Comparison of ENCODE assay signal across 8 cellular contexts in the genomic region with DNA sequence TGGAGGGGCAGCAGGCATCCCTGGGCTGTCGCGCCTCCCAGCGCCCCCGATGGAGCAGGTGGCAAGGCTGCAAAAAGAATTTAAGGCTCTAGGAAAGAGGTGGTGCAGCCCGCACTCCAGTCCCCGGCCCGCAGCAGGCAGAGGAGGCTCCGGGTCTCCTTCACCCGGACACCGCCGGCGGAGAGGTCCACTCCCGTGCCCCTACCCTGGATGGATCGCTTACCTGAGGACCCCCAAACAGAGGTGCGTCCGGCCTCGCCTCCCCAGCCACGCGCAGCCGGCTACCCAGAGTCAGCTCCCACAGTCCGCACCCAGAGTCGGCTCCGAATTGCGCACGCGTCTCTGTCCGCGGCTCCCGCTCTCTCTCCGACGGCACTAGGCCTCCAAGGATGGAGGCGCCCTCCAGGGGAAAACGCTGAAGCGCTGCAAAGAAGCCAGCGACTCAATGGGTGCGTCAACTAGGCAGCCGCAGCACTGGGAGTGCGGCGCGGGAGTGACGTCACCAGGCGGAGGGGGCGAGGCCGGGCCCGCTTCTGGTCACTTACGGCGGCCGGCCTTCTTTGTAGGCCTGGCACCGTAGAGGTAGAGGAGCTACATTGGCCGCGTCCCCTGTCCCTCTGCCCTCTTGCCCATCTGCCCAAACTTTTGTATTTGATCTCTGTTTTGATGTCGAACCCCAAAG. TPM values are rescaled to one million over a fixed set of nuclear protein-coding genes. Genes with fewer than 3 reads are reported as not detected.
DNase-seq lines count a peak whose midpoint lies in the region; ATAC-seq and TF ChIP-seq lines count a peak whose summit lies in the region.

A gene with protein sequence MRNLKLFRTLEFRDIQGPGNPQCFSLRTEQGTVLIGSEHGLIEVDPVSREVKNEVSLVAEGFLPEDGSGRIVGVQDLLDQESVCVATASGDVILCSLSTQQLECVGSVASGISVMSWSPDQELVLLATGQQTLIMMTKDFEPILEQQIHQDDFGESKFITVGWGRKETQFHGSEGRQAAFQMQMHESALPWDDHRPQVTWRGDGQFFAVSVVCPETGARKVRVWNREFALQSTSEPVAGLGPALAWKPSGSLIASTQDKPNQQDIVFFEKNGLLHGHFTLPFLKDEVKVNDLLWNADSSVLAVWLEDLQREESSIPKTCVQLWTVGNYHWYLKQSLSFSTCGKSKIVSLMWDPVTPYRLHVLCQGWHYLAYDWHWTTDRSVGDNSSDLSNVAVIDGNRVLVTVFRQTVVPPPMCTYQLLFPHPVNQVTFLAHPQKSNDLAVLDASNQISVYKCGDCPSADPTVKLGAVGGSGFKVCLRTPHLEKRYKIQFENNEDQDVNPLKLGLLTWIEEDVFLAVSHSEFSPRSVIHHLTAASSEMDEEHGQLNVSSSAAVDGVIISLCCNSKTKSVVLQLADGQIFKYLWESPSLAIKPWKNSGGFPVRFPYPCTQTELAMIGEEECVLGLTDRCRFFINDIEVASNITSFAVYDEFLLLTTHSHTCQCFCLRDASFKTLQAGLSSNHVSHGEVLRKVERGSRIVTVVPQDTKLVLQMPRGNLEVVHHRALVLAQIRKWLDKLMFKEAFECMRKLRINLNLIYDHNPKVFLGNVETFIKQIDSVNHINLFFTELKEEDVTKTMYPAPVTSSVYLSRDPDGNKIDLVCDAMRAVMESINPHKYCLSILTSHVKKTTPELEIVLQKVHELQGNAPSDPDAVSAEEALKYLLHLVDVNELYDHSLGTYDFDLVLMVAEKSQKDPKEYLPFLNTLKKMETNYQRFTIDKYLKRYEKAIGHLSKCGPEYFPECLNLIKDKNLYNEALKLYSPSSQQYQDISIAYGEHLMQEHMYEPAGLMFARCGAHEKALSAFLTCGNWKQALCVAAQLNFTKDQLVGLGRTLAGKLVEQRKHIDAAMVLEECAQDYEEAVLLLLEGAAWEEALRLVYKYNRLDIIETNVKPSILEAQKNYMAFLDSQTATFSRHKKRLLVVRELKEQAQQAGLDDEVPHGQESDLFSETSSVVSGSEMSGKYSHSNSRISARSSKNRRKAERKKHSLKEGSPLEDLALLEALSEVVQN (N-terminal part only) (minus strand): TSS at position 484 of the 682 bp plus-strand sequence. CDS start 2,978 bp downstream, outside the sequence.

- H3F3A ChIP-seq in PC-3 (ENCODE audit: low read length, unreplicated experiment) = no peaks in the 10 kb centered on the region

- H3K9me3 ChIP-seq in PC-3 (ENCODE audit: low read length) = no peaks in the 10 kb centered on the region
- no peaks in the 10 kb centered on the region for H3K9me3 ChIP-seq in muscle layer of duodenum (ENCODE audit: control insufficient read depth in 1 of 2, low read length in 2 of 2)

- no peaks in the 10 kb centered on the region for H3K27me3 ChIP-seq in PC-3 (ENCODE audit: low read length)
- H3K27me3 ChIP-seq in muscle layer of duodenum (ENCODE audit: low read depth, low read length) = no peaks in the 10 kb centered on the region

- TF ChIP-seq CTCF in PC-3 (conservative IDR thresholded peaks at IDR 0.05; ENCODE audit: low read depth, low read length) = no peak; the same call in 1 of the 2 replicates

- peaks cover 7% of the 10 kb centered on the region; the same call in 1 of the 2 replicates for H4K20me1 ChIP-seq in PC-3 (ENCODE audit: low read length)

- CTCF ChIA-PET in PC-3 (lab: Charles Lee) = no interaction called here

- H3K9me2 ChIP-seq in PC-3 (replicated peaks; ENCODE audit: low read length) = no peaks in the 10 kb centered on the region

- peak within 1 kb of the TSS; percentile 90 for H2AFZ ChIP-seq in PC-3 (ENCODE audit: low read length)

- peak within 1 kb of the TSS; percentile 97 for H3K4me3 ChIP-seq in Jurkat, Clone E6-1 (ENCODE audit: low read length)
- H3K4me3 ChIP-seq in PC-3 (ENCODE audit: low read length) (peak within 1 kb of the TSS; percentile 91), muscle layer of duodenum (ENCODE audit: low read depth in 1 of 2, low read length in 2 of 2) (peak within 1 kb of the TSS; percentile 85 to 90)

- H3K4me2 ChIP-seq in PC-3 (ENCODE audit: low read length) = peak within 1 kb of the TSS; percentile 99

- peaks cover 53% of the 10 kb centered on the region for H3K79me2 ChIP-seq in PC-3 (ENCODE audit: low read length)

- no TSS peak for BruUV-seq in PC-3 (replicated peaks; lab: Mats Ljungman, UMichigan)

- POLR2A ChIA-PET in PC-3 (lab: Charles Lee; ENCODE audit: unreplicated experiment) = no interaction called here

- H3K9ac ChIP-seq in PC-3 (ENCODE audit: low read length) = peak within 1 kb of the TSS; percentile 92

- H3K36me3 ChIP-seq in PC-3 (ENCODE audit: low read depth, low read length) = peaks cover 1% of the 10 kb centered on the region; the same call in 1 of the 2 replicates
- H3K36me3 ChIP-seq in muscle layer of duodenum (ENCODE audit: control insufficient read depth in 1 of 2, insufficient read depth in 2 of 2, low read length in 2 of 2) = peaks cover 10 to 22% of the 10 kb centered on the region in 2 donors

- peaks cover 23% of the 10 kb centered on the region for H3K4me1 ChIP-seq in PC-3 (ENCODE audit: insufficient read depth, low read length)
- H3K4me1 ChIP-seq in muscle layer of duodenum (ENCODE audit: control insufficient read depth in 1 of 2, insufficient read depth in 2 of 2, low read length in 2 of 2) = peaks cover 14% of the 10 kb centered on the region in 2 donors

- intact Hi-C loops in PC-3 (cut with micrococcal nuclease) = no loop called here

- H3K27ac ChIP-seq in PC-3 (ENCODE audit: low read length) (peak within 1 kb of the TSS; percentile 53), muscle layer of duodenum (ENCODE audit: low read length) (peak within 1 kb of the TSS; percentile 90)

- DNase-seq in DMS53 (lab: John Stamatoyannopoulos, UW) (peak; percentile 95), PC-3 (peak; percentile 89)
- DNase-seq in Jurkat, Clone E6-1 (ENCODE audit: low read depth, low spot score) = peak; percentile 91
- DNase-seq in activated T-cell treated with anti-CD3 and anti-CD28 coated beads, Interleukin-2, amount 50 U/mL, for 1 hour = peak; percentile 94
- DNase-seq in stimulated activated CD8-positive, alpha-beta memory T cell treated with anti-CD3 and anti-CD28 coated beads, Interleukin-7, amount 100 ng/mL, for 4 hours (ENCODE audit: low read depth in 2 of 2) = peak; percentile 82 to 87

- ATAC-seq in GM21619 (IDR thresholded peaks at IDR 0.05; ENCODE audit: unreplicated experiment) (peak; percentile 83), PC-3 (peak; percentile 81), esophagus mucosa (peak; percentile 96)

RNA-seq across cellular contexts. Expression of the gene that starts here (rescaled TPM):
- polyA plus RNA-seq in Jurkat, Clone E6-1 (2012; ENCODE audit: insufficient read depth, insufficient read length) = 48.7 TPM
- total RNA-seq in PC-3 (2014; rRNA removed) = 26.0 and 53.6 TPM in 2 replicates
- total RNA-seq in esophagus mucosa = 14.1 TPM

Comparison
In these comparisons a context has a peak if more than half of its experiments do, and no peak if none do; other contexts are left out.
1. Peak in every context shown above with its lines: DNase-seq, ATAC-seq, H3K4me3 ChIP-seq and H3K27ac ChIP-seq.